Comparison of ENCODE assay signal across 21 cellular contexts in genomic region chr12:120914794-120915193, GRCh38.
"Had no signal": no experiment of that assay in that cellular context is flagged by ENCODE, and none has a peak within 500 bp of the region (broad histone marks: within the 10 kb centered on the region; RNA-seq: fewer than 3 reads in every experiment).

No MANE protein-coding gene starts in this region.

- ATAC-seq: activated T-cell treated with anti-CD3 and anti-CD28 coated beads, Interleukin-2, amount 50 U/mL, for 4 hours; natural killer cell treated with Interleukin-12 subunit alpha and Interleukin-12 subunit beta and Interleukin-15 and Interleukin-18, amount 100 ng/mL, for 72 hours; stimulated activated naive CD8-positive, alpha-beta T cell treated with anti-CD3 and anti-CD28 coated beads, Interleukin-15, Interleukin-2, amounts not matched to agents 100 U/mL and 50 U/mL, for 24 hours had no signal

- H3K4me3 Mint-ChIP-seq: activated naive CD8-positive, alpha-beta T cell; activated T-cell treated with anti-CD3 and anti-CD28 coated beads, Interleukin-2, amount 50 U/mL, for 4 hours; immature natural killer cell; natural killer cell treated with Interleukin-12 subunit alpha and Interleukin-12 subunit beta and Interleukin-15 and Interleukin-18, amount 100 ng/mL, for 72 hours had no signal

- H3K4me1 ChIP-seq: adrenal gland, left ventricle myocardium inferior, prostate gland, thyroid gland had no signal

- DNase-seq: activated CD4-positive, alpha-beta T cell treated with anti-CD3 and anti-CD28 coated beads for 1 hour; activated CD8-positive, alpha-beta memory T cell treated with anti-CD3 and anti-CD28 coated beads, Interleukin-2, amount 50 U/mL, for 4 hours; activated naive CD4-positive, alpha-beta T cell; activated T-cell treated with anti-CD3 and anti-CD28 coated beads, Interleukin-2, amount 50 U/mL, for 4 hours; glutamatergic neuron; immature natural killer cell; left ventricle myocardium inferior; ovary; stimulated activated CD4-positive, alpha-beta T cell treated with anti-CD3 and anti-CD28 coated beads, Interleukin-4, amount 100 ng/mL, for 24 hours; stimulated activated naive CD8-positive, alpha-beta T cell treated with anti-CD3 and anti-CD28 coated beads, Interleukin-15, Interleukin-2, amounts not matched to agents 100 U/mL and 50 U/mL, for 24 hours; T-helper 2 cell; thyroid gland had no signal

- H3K36me3 Mint-ChIP-seq: activated naive CD8-positive, alpha-beta T cell had no signal

- H3K27ac Mint-ChIP-seq: activated naive CD8-positive, alpha-beta T cell; activated T-helper 2 cell treated with anti-CD3 and anti-CD28 coated beads, Interferon-gamma antibody, Interleukin-2, Interleukin-4, amounts not matched to agents 10 μg/mL and 5 μg/mL and 100 μg/mL, durations not matched to agents 14 hours and 24 hours and 36 hours; immature natural killer cell; natural killer cell treated with Interleukin-12 subunit alpha and Interleukin-12 subunit beta and Interleukin-15 and Interleukin-18, amount 100 ng/mL, for 72 hours had no signal

- H3K36me3 ChIP-seq: adrenal gland, left ventricle myocardium inferior, neutrophil, ovary, prostate gland, thyroid gland had no signal

- H3K27me3 ChIP-seq: adrenal gland, hepatocyte, neutrophil, ovary, thyroid gland had no signal

- H3K4me3 ChIP-seq: adrenal gland, coronary artery, hepatocyte, left ventricle myocardium inferior, ovary, prostate gland, thyroid gland had no signal

- H3K9me3 Mint-ChIP-seq: natural killer cell treated with Interleukin-12 subunit alpha and Interleukin-12 subunit beta and Interleukin-15 and Interleukin-18, amount 100 ng/mL, for 72 hours had no signal

- H3K27me3 Mint-ChIP-seq: activated naive CD8-positive, alpha-beta T cell; natural killer cell treated with Interleukin-12 subunit alpha and Interleukin-12 subunit beta and Interleukin-15 and Interleukin-18, amount 100 ng/mL, for 72 hours had no signal

- H3K4me1 Mint-ChIP-seq: immature natural killer cell had no signal

- H3K27ac ChIP-seq: adrenal gland, coronary artery, hepatocyte, left ventricle myocardium inferior, neutrophil, ovary, prostate gland, thyroid gland, VCaP had no signal

- H3K9me3 ChIP-seq: ovary, prostate gland, thyroid gland had no signal
